ENCODE assay signal across 22 cellular contexts in genomic region chr7:476736-477360, GRCh38. TPM values are rescaled to one million over a fixed set of nuclear protein-coding genes. Genes with fewer than 3 reads are reported as not detected.
DNase-seq lines count a peak whose midpoint lies in the region; ATAC-seq lines count a peak whose summit lies in the region.
"Had no signal": no experiment of that assay in that cellular context is flagged by ENCODE, and none has a peak within 500 bp of the region (broad histone marks: within the 10 kb centered on the region; RNA-seq: fewer than 3 reads in every experiment).

No MANE protein-coding gene starts in this region.

- intact Hi-C loops in sciatic nerve (cut with DNase I): no loop called here

- ATAC-seq in sciatic nerve: no peak
- ATAC-seq: activated CD4-positive, alpha-beta T cell treated with anti-CD3 and anti-CD28 coated beads for 36 hours; activated CD8-positive, alpha-beta T cell treated with anti-CD3 and anti-CD28 coated beads, Interleukin-2, amount 10 ng/mL, durations not matched to agents 7 days and 5 days; GM12878 had no signal

- H3K4me2 ChIP-seq in BLaER1: 0 out of 2 replicates have a peak overlapping the region, but pooled peaks have one; percentile 11
- H3K4me2 ChIP-seq: smooth muscle cell had no signal

- no peaks in the 10 kb centered on the region for H3K9me3 ChIP-seq in BLaER1

- no peaks in the 10 kb centered on the region for H4K20me1 ChIP-seq in BLaER1

- H3K27me3 ChIP-seq in BLaER1: no peaks in the 10 kb centered on the region
- H3K27me3 ChIP-seq: brain microvascular endothelial cell had no signal

- H3K27ac ChIP-seq in BLaER1: no peak overlapping the region
- H3K27ac ChIP-seq: brain microvascular endothelial cell, SK-N-MC had no signal

- H3K36me3 ChIP-seq in BLaER1: no peaks in the 10 kb centered on the region
- H3K36me3 ChIP-seq: brain microvascular endothelial cell had no signal

- H3K4me3 ChIP-seq in BLaER1: no peak overlapping the region
- H3K4me3 ChIP-seq: GM12878, SK-N-MC, smooth muscle cell had no signal

- H3K4me1 ChIP-seq in BLaER1: peaks cover 44% of the 10 kb centered on the region

- H3K9ac ChIP-seq in BLaER1: no peak overlapping the region

- DNase-seq in activated effector memory CD4-positive, alpha-beta T cell treated with anti-CD3 and anti-CD28 coated beads, Interleukin-2, amount 50 U/mL, for 16 hours: peak; percentile 53
- DNase-seq in activated effector memory CD4-positive, alpha-beta T cell treated with Interleukin-2 at 50 U/mL for 16 hours: no peak
- DNase-seq in iPS-NIHi11 (ENCODE audit: low spot score) (peak; percentile 18), sciatic nerve (ENCODE audit: low spot score) (peak; percentile 50), NCI-H345 (lab: John Stamatoyannopoulos, UW) (no peak), NCI-H510A treated with DMSO at 0.1 percent for 48 hours (lab: John Stamatoyannopoulos, UW) (no peak), SIG-M5 (lab: John Stamatoyannopoulos, UW) (no peak)
- DNase-seq: 8988T; activated CD4-positive, alpha-beta T cell treated with anti-CD3 and anti-CD28 coated beads for 36 hours; activated CD8-positive, alpha-beta T cell treated with anti-CD3 and anti-CD28 coated beads, Interleukin-2, amount 10 ng/mL, durations not matched to agents 7 days and 5 days; brain microvascular endothelial cell; CD4-positive, alpha-beta memory T cell; DMS 273 treated with DMSO at 0.1 percent for 48 hours; NCI-H1417; NCI-H2029 treated with DMSO at 0.1 percent for 48 hours; occipital lobe; stimulated activated CD4-positive, alpha-beta T cell treated with anti-CD3 and anti-CD28 coated beads, Interleukin-2, amount 100 ng/mL, for 48 hours; substantia nigra had no signal

RNA-seq across cellular contexts. Expression of gene PDGFA, which starts 42.8 kb away (rescaled TPM):
- total RNA-seq in sciatic nerve: 36.5 TPM

Comparison
In these comparisons a context has a peak if more than half of its experiments do, and no peak if none do; other contexts are left out.
1. DNase-seq: peak in activated effector memory CD4-positive, alpha-beta T cell treated with anti-CD3 and anti-CD28 coated beads, Interleukin-2, amount 50 U/mL, for 16 hours (single experiment), iPS-NIHi11 (single experiment) and sciatic nerve (single experiment); none in activated effector memory CD4-positive, alpha-beta T cell treated with Interleukin-2 at 50 U/mL for 16 hours (single experiment), NCI-H345 (single experiment), NCI-H510A treated with DMSO at 0.1 percent for 48 hours (single experiment) and SIG-M5 (single experiment).